35 cellular contexts compared by ENCODE assay signal in genomic region chr20:33125983-33126382, GRCh38. TPM values are rescaled to one million over a fixed set of nuclear protein-coding genes. Genes with fewer than 3 reads are reported as not detected.
"Had no signal": no experiment of that assay in that cellular context is flagged by ENCODE, and none has a peak within 500 bp of the region (broad histone marks: within the 10 kb centered on the region; RNA-seq: fewer than 3 reads in every experiment).

No MANE protein-coding gene starts in this region.

- H3K9me3 ChIP-seq: heart left ventricle, lower lobe of right lung, sigmoid colon, transverse colon had no signal

- DNase-seq: activated CD4-positive, alpha-beta T cell treated with anti-CD3 and anti-CD28 coated beads for 36 hours; activated CD4-positive, CD25-positive, alpha-beta regulatory T cell; activated CD8-positive, alpha-beta memory T cell treated with anti-CD3 and anti-CD28 coated beads, Interleukin-2, amount 10 ng/mL, durations not matched to agents 7 days and 5 days; activated CD8-positive, alpha-beta T cell treated with anti-CD3 and anti-CD28 coated beads, Interleukin-2, amount 10 ng/mL, durations not matched to agents 7 days and 5 days; activated naive CD8-positive, alpha-beta T cell treated with anti-CD3 and anti-CD28 coated beads, Interleukin-2, amount 50 U/mL, for 24 hours; dorsolateral prefrontal cortex; effector memory CD8-positive, alpha-beta T cell; foreskin fibroblast; heart left ventricle; hypothalamus; immature natural killer cell; kidney; left colon; lower lobe of right lung; mesenchymal stem cell; natural killer cell; posterior cingulate gyrus; sigmoid colon; small intestine; stimulated activated CD4-positive, alpha-beta T cell treated with anti-CD3 and anti-CD28 coated beads, Interleukin-4, amount 100 ng/mL, for 4 hours; stimulated activated CD8-positive, alpha-beta memory T cell treated with anti-CD3 and anti-CD28 coated beads, Interleukin-4, amount 100 ng/mL, for 48 hours; stimulated activated naive B cell treated with anti-CD40 and anti-IgM and Interleukin-4, amounts not matched to agents 10 μg/mL and 1 μg/mL and 100 μg/mL, for 72 hours; T-helper 9 cell; transverse colon had no signal

- H3K27ac ChIP-seq: cardiac muscle cell, coronary artery, dorsolateral prefrontal cortex, heart left ventricle, lower lobe of right lung, sigmoid colon, transverse colon had no signal

- H3K36me3 Mint-ChIP-seq: activated CD8-positive, alpha-beta memory T cell treated with anti-CD3 and anti-CD28 coated beads, Interleukin-2, amount 10 ng/mL, durations not matched to agents 7 days and 5 days; activated naive CD4-positive, alpha-beta T cell treated with anti-CD3 and anti-CD28 coated beads, Interleukin-2, amount 50 U/mL, for 24 hours; immature natural killer cell; natural killer cell had no signal

- ATAC-seq: activated CD4-positive, alpha-beta T cell treated with anti-CD3 and anti-CD28 coated beads for 36 hours; activated CD8-positive, alpha-beta memory T cell treated with anti-CD3 and anti-CD28 coated beads, Interleukin-2, amount 10 ng/mL, durations not matched to agents 7 days and 5 days; activated CD8-positive, alpha-beta T cell treated with anti-CD3 and anti-CD28 coated beads, Interleukin-2, amount 10 ng/mL, durations not matched to agents 7 days and 5 days; activated naive CD8-positive, alpha-beta T cell treated with anti-CD3 and anti-CD28 coated beads, Interleukin-2, amount 50 U/mL, for 24 hours; effector memory CD8-positive, alpha-beta T cell; left colon; lower lobe of right lung; natural killer cell; stimulated activated naive B cell treated with anti-CD40 and anti-IgM and Interleukin-4, amounts not matched to agents 10 μg/mL and 1 μg/mL and 100 μg/mL, for 72 hours had no signal

- H3K27ac Mint-ChIP-seq: activated CD4-positive, alpha-beta T cell treated with anti-CD3 and anti-CD28 coated beads for 36 hours; activated CD8-positive, alpha-beta memory T cell treated with anti-CD3 and anti-CD28 coated beads, Interleukin-2, amount 10 ng/mL, durations not matched to agents 7 days and 5 days; activated CD8-positive, alpha-beta T cell treated with anti-CD3 and anti-CD28 coated beads, Interleukin-2, amount 10 ng/mL, durations not matched to agents 7 days and 5 days; activated naive CD4-positive, alpha-beta T cell treated with anti-CD3 and anti-CD28 coated beads, Interleukin-2, amount 50 U/mL, for 24 hours; activated naive CD8-positive, alpha-beta T cell treated with anti-CD3 and anti-CD28 coated beads, Interleukin-2, amount 50 U/mL, for 24 hours; activated T-helper 2 cell treated with anti-CD3 and anti-CD28 coated beads, Interferon-gamma antibody, Interleukin-2, Interleukin-4, amounts not matched to agents 10 μg/mL and 5 μg/mL and 100 μg/mL, durations not matched to agents 14 hours and 24 hours and 36 hours; effector memory CD8-positive, alpha-beta T cell; natural killer cell; stimulated activated naive B cell treated with anti-CD40 and anti-IgM and Interleukin-4, amounts not matched to agents 10 μg/mL and 1 μg/mL and 100 μg/mL, for 72 hours; T-helper 1 cell treated with Interleukin-12 subunit alpha and Interleukin-12 subunit beta and Interleukin-4 antibody, amounts not matched to agents 30 μg/mL and 1 μg/mL, for 36 hours had no signal

- H3K27me3 ChIP-seq: cardiac muscle cell, transverse colon had no signal

- H3K4me3 ChIP-seq: cardiac muscle cell, coronary artery, dorsolateral prefrontal cortex, heart left ventricle, lower lobe of right lung, sigmoid colon, transverse colon had no signal

- H3K36me3 ChIP-seq: cardiac muscle cell, heart left ventricle, lower lobe of right lung, sigmoid colon, transverse colon had no signal

- H3K4me1 ChIP-seq: heart left ventricle, sigmoid colon, transverse colon had no signal

- FAIRE-seq: endothelial cell of umbilical vein, kidney, small intestine, urothelium cell line had no signal

- H3K27me3 Mint-ChIP-seq: activated naive CD4-positive, alpha-beta T cell treated with anti-CD3 and anti-CD28 coated beads, Interleukin-2, amount 50 U/mL, for 24 hours had no signal

- H3K4me3 Mint-ChIP-seq: activated CD4-positive, alpha-beta T cell treated with anti-CD3 and anti-CD28 coated beads for 36 hours; activated CD8-positive, alpha-beta memory T cell treated with anti-CD3 and anti-CD28 coated beads, Interleukin-2, amount 10 ng/mL, durations not matched to agents 7 days and 5 days; activated CD8-positive, alpha-beta T cell treated with anti-CD3 and anti-CD28 coated beads, Interleukin-2, amount 10 ng/mL, durations not matched to agents 7 days and 5 days; activated naive CD4-positive, alpha-beta T cell treated with anti-CD3 and anti-CD28 coated beads, Interleukin-2, amount 50 U/mL, for 24 hours; activated naive CD8-positive, alpha-beta T cell treated with anti-CD3 and anti-CD28 coated beads, Interleukin-2, amount 50 U/mL, for 24 hours; effector memory CD8-positive, alpha-beta T cell; immature natural killer cell; natural killer cell; stimulated activated naive B cell treated with anti-CD40 and anti-IgM and Interleukin-4, amounts not matched to agents 10 μg/mL and 1 μg/mL and 100 μg/mL, for 72 hours; T-helper 1 cell treated with Interleukin-12 subunit alpha and Interleukin-12 subunit beta and Interleukin-4 antibody, amounts not matched to agents 30 μg/mL and 1 μg/mL, for 36 hours had no signal

- H3K9me3 Mint-ChIP-seq: activated naive CD4-positive, alpha-beta T cell treated with anti-CD3 and anti-CD28 coated beads, Interleukin-2, amount 50 U/mL, for 24 hours; activated naive CD8-positive, alpha-beta T cell treated with anti-CD3 and anti-CD28 coated beads, Interleukin-2, amount 50 U/mL, for 24 hours; effector memory CD8-positive, alpha-beta T cell; immature natural killer cell; natural killer cell had no signal

- H3K4me1 Mint-ChIP-seq: activated CD4-positive, alpha-beta T cell treated with anti-CD3 and anti-CD28 coated beads for 36 hours; activated CD8-positive, alpha-beta memory T cell treated with anti-CD3 and anti-CD28 coated beads, Interleukin-2, amount 10 ng/mL, durations not matched to agents 7 days and 5 days; activated naive CD8-positive, alpha-beta T cell treated with anti-CD3 and anti-CD28 coated beads, Interleukin-2, amount 50 U/mL, for 24 hours; immature natural killer cell; natural killer cell; stimulated activated naive B cell treated with anti-CD40 and anti-IgM and Interleukin-4, amounts not matched to agents 10 μg/mL and 1 μg/mL and 100 μg/mL, for 72 hours had no signal

RNA-seq across cellular contexts. Expression of gene BPIFA2, which starts 42.0 kb away (rescaled TPM):
- total RNA-seq: activated CD4-positive, alpha-beta T cell treated with anti-CD3 and anti-CD28 coated beads for 36 hours; activated CD8-positive, alpha-beta memory T cell treated with anti-CD3 and anti-CD28 coated beads, Interleukin-2, amount 10 ng/mL, durations not matched to agents 7 days and 5 days; activated CD8-positive, alpha-beta T cell treated with anti-CD3 and anti-CD28 coated beads, Interleukin-2, amount 10 ng/mL, durations not matched to agents 7 days and 5 days; activated T-helper 2 cell treated with anti-CD3 and anti-CD28 coated beads, Interferon-gamma antibody, Interleukin-2, Interleukin-4, amounts not matched to agents 10 μg/mL and 5 μg/mL and 100 μg/mL, durations not matched to agents 14 hours and 24 hours and 36 hours; cardiac muscle cell; cerebellum; endothelial cell of umbilical vein; heart left ventricle; kidney; left colon; lower lobe of right lung; mononuclear cell; natural killer cell; omental fat pad; sigmoid colon; temporal lobe; transverse colon had no signal

RNA-seq across cellular contexts. Expression of gene BPIFB4, which starts 46.5 kb away (rescaled TPM):
- total RNA-seq: activated CD4-positive, alpha-beta T cell treated with anti-CD3 and anti-CD28 coated beads for 36 hours; activated CD8-positive, alpha-beta memory T cell treated with anti-CD3 and anti-CD28 coated beads, Interleukin-2, amount 10 ng/mL, durations not matched to agents 7 days and 5 days; activated CD8-positive, alpha-beta T cell treated with anti-CD3 and anti-CD28 coated beads, Interleukin-2, amount 10 ng/mL, durations not matched to agents 7 days and 5 days; activated T-helper 2 cell treated with anti-CD3 and anti-CD28 coated beads, Interferon-gamma antibody, Interleukin-2, Interleukin-4, amounts not matched to agents 10 μg/mL and 5 μg/mL and 100 μg/mL, durations not matched to agents 14 hours and 24 hours and 36 hours; cardiac muscle cell; cerebellum; endothelial cell of umbilical vein; heart left ventricle; kidney; left colon; lower lobe of right lung; mononuclear cell; natural killer cell; omental fat pad; sigmoid colon; temporal lobe; transverse colon had no signal
